ENCODE assay signal across 8 cellular contexts in genomic region chr21:34693192-34693810, GRCh38. TPM values are rescaled to one million over a fixed set of nuclear protein-coding genes. Genes with fewer than 3 reads are reported as not detected.
DNase-seq lines count a peak whose midpoint lies in the region; ATAC-seq, FAIRE-seq and TF ChIP-seq lines count a peak whose summit lies in the region.

No MANE protein-coding gene starts in this region.

- H3K36me3 ChIP-seq in body of pancreas (replicated peaks in 1 of 2; ENCODE audit: insufficient read depth in 1 of 2, low read depth in 2 of 2) (no peaks in the 10 kb centered on the region), kidney (ENCODE audit: control insufficient read depth in 1 of 2, insufficient read depth in 2 of 2, low read length in 2 of 2) (no peaks in the 10 kb centered on the region)

- FAIRE-seq in kidney (lab: Jason Lieb, UNC) = no peak

- no peak for TF ChIP-seq POLR2A in body of pancreas (IDR thresholded peaks at IDR 0.05)

- WGBS in body of pancreas, 2 donors = 46 to 52% methylated on average over 6 of the region's 6 CpGs

- H3K27me3 ChIP-seq in body of pancreas = no peaks in the 10 kb centered on the region

- intact Hi-C loops in body of pancreas (cut with DNase I) = no loop called here
- intact Hi-C loops in kidney (cut with DNase I) = no loop called here

- peaks cover 17% of the 10 kb centered on the region for H3K4me1 ChIP-seq in body of pancreas
- H3K4me1 ChIP-seq in kidney (ENCODE audit: control insufficient read depth in 1 of 2, insufficient read depth in 1 of 2, low read depth in 1 of 2, low read length in 2 of 2) = peaks cover 0 to 1% of the 10 kb centered on the region in 2 donors

- TF ChIP-seq CTCF in LNCaP clone FGC (IDR thresholded peaks at IDR 0.05; ENCODE audit: control insufficient read depth, extremely low read depth, insufficient read depth) (peak; percentile 80), body of pancreas (IDR thresholded peaks at IDR 0.05) (peak; percentile 48 to 85 (median 76)), kidney (IDR thresholded peaks at IDR 0.05; ENCODE audit: borderline replicate concordance, extremely low read depth, insufficient read depth) (peak; percentile 54)

- H3K9me3 ChIP-seq in body of pancreas (no peaks in the 10 kb centered on the region), kidney (ENCODE audit: control insufficient read depth in 1 of 2, low read length in 2 of 2) (peaks cover 0 to 3% of the 10 kb centered on the region in 2 donors)

- H3K9ac ChIP-seq in kidney (ENCODE audit: low read length in 2 of 2) = no peak overlapping the region

- H3K27ac ChIP-seq in body of pancreas (no peak overlapping the region), kidney (ENCODE audit: low read depth in 2 of 2, low read length in 2 of 2) (no peak overlapping the region)

- H3K4me3 ChIP-seq in LNCaP clone FGC (ENCODE audit: low read depth, low read length) (no peak overlapping the region), body of pancreas (no peak overlapping the region), kidney (ENCODE audit: low read length in 2 of 2) (no peak overlapping the region)

- DNase-seq in NCI-H1417 (lab: John Stamatoyannopoulos, UW) (peak; percentile 43 to 86 (median 74)), NCI-H1417 treated with DMSO at 0.1 percent for 48 hours (lab: John Stamatoyannopoulos, UW) (no peak), LNCaP clone FGC (ENCODE audit: low read depth) (peak; percentile 31), RPMI7951 (ENCODE audit: low read depth) (peak; percentile 64), body of pancreas (peak; percentile 49 to 65 (median 56)), kidney (no peak)
- DNase-seq in stimulated activated CD4-positive, alpha-beta T cell treated with anti-CD3 and anti-CD28 coated beads, TNF-alpha, amount 100 ng/mL, for 24 hours (ENCODE audit: low read depth in 3 of 3) = peak in 2 of 3 experiments; percentile 24 to 48

- peak; percentile 51 for ATAC-seq in body of pancreas
- no peak for ATAC-seq in GM18858 (IDR thresholded peaks at IDR 0.05; ENCODE audit: unreplicated experiment)

RNA-seq across cellular contexts. Expression of gene CLIC6, which starts 24.5 kb away (rescaled TPM):
- total RNA-seq in RPMI7951 (2014; rRNA removed; shearing (Covaris generic)) = not detected in 2 replicates
- total RNA-seq in body of pancreas (1 to 10 TPM in 1 of 2 donors, under 1 TPM in 1; 0.99 to 1.8 TPM), kidney (10.1 TPM)
- polyA plus RNA-seq in kidney (ENCODE audit: insufficient read depth, low read depth, low replicate concordance) = 2.1 TPM

Comparison
In these comparisons a context has a peak if more than half of its experiments do, and no peak if none do; other contexts are left out.
1. DNase-seq: peak in NCI-H1417 (3 of 3), LNCaP clone FGC (single experiment), RPMI7951 (single experiment), body of pancreas (4 of 4) and stimulated activated CD4-positive, alpha-beta T cell treated with anti-CD3 and anti-CD28 coated beads, TNF-alpha, amount 100 ng/mL, for 24 hours (2 of 3); none in NCI-H1417 treated with DMSO at 0.1 percent for 48 hours (single experiment) and kidney (single experiment).
2. Peak in every context shown above with its lines, with median percentiles within 50 percentile points of each other: CTCF ChIP-seq.